ENCODE assay signal across 18 cellular contexts in genomic region chr4:159289682-159290081, GRCh38.
"Had no signal": no experiment of that assay in that cellular context is flagged by ENCODE, and none has a peak within 500 bp of the region (broad histone marks: within the 10 kb centered on the region; RNA-seq: fewer than 3 reads in every experiment).

No MANE protein-coding gene starts in this region.

- H3K9me3 ChIP-seq: esophagus muscularis mucosa, gastrocnemius medialis, left lung, psoas muscle, sigmoid colon had no signal

- H3K4me3 ChIP-seq: esophagus muscularis mucosa, gastrocnemius medialis, left lung, lung, psoas muscle, sigmoid colon, skin epidermis had no signal

- H3K36me3 ChIP-seq: esophagus muscularis mucosa, gastrocnemius medialis, left lung, sigmoid colon had no signal

- H3K4me3 Mint-ChIP-seq: immature natural killer cell, nephron progenitor cell had no signal

- H3K4me1 ChIP-seq: parathyroid adenoma had no signal

- H3K27me3 ChIP-seq: esophagus muscularis mucosa, gastrocnemius medialis, left lung, sigmoid colon had no signal

- ATAC-seq: gastrocnemius medialis, left lung, psoas muscle had no signal

- H3K27ac ChIP-seq: esophagus muscularis mucosa, gastrocnemius medialis, left lung, parathyroid adenoma, psoas muscle, sigmoid colon, skin epidermis had no signal

- H3K9ac ChIP-seq: parathyroid adenoma had no signal

- H2AFZ ChIP-seq: parathyroid adenoma had no signal

- DNase-seq: effector memory CD4-positive, alpha-beta T cell; gastrocnemius medialis; immature natural killer cell; left lung; mesenchymal stem cell; midbrain; nephron progenitor cell; psoas muscle; retina; sigmoid colon; stimulated activated CD4-positive, alpha-beta T cell treated with anti-CD3 and anti-CD28 coated beads, Interleukin-12 subunit alpha, Interleukin-12 subunit beta, amount 100 ng/mL, for 4 hours; stimulated activated CD4-positive, alpha-beta T cell treated with anti-CD3 and anti-CD28 coated beads, Interleukin-2, amount 100 ng/mL, for 48 hours; stimulated activated naive CD4-positive, alpha-beta T cell treated with Interleukin-2 at 50 U/mL for 16 hours; trophoblast cell had no signal

- H3K9me3 Mint-ChIP-seq: immature natural killer cell, nephron progenitor cell had no signal

- H3K4me1 Mint-ChIP-seq: nephron progenitor cell had no signal

- H3K27ac Mint-ChIP-seq: immature natural killer cell, nephron progenitor cell had no signal
